ENCODE assay signal across 9 cellular contexts in the genomic region with DNA sequence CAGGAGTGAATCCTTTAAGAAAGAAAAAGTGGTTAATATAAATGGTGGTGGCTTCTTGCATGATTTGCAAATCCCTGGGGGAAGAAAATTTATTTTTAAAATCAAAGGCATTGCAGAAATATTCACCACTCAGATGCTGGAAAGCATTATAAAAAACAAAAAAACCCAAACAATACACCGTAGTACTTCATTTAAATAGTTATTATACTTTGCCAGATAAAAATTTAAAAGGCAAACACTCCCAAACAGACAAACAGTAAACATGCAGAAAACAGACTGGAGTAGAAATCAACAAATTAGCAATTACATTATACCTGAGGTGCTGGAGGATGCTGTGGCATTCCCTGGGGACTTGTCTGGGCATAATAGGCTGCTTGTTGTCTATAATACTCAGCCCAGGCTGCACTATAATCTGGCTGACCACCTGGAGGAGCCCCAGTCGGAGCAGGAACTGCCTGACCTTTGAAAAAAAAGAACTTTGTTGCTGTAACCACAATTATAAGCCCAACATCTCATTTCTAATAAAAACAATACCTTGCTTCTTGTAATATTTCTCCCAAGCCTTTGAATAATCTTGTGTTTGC.
DNase-seq lines count a peak whose midpoint lies in the region; ATAC-seq and TF ChIP-seq lines count a peak whose summit lies in the region.
"Had no signal": no experiment of that assay in that cellular context is flagged by ENCODE, and none has a peak within 500 bp of the region (broad histone marks: within the 10 kb centered on the region; RNA-seq: fewer than 3 reads in every experiment).

No MANE protein-coding gene starts in this region.

- POLR2A ChIA-PET in HEK293T (lab: Yijun Ruan, JAX) = no interaction called here

- H3K27me3 Mint-ChIP-seq in activated naive CD8-positive, alpha-beta T cell = no peaks in the 10 kb centered on the region
- H3K27me3 Mint-ChIP-seq: activated T-helper 17 cell treated with anti-CD3 and anti-CD28 coated beads, Interleukin-2, amount 50 U/mL, for 72 hours had no signal

- peaks cover 20% of the 10 kb centered on the region for H3K36me3 Mint-ChIP-seq in activated naive CD8-positive, alpha-beta T cell

- peak; percentile 60 for DNase-seq in ELF-1 (ENCODE audit: low read depth, low spot score)
- DNase-seq in HEK293T (ENCODE audit: extremely low spot score) = peak; percentile 39
- peak; percentile 5 for DNase-seq in left kidney (ENCODE audit: low read depth, low spot score)
- DNase-seq in stimulated activated CD4-positive, alpha-beta T cell treated with anti-CD3 and anti-CD28 coated beads, Interleukin-1b, Interleukin-23, amount 100 ng/mL, for 48 hours = no peak
- no peak for DNase-seq in T-helper 9 cell

- ATAC-seq in GM18867 (IDR thresholded peaks at IDR 0.05; ENCODE audit: unreplicated experiment) (no peak), GM21528 (IDR thresholded peaks at IDR 0.05; ENCODE audit: low FRiP score, unreplicated experiment) (no peak)
- ATAC-seq: activated T-helper 17 cell treated with anti-CD3 and anti-CD28 coated beads, Interleukin-2, amount 50 U/mL, for 72 hours had no signal

- peak overlapping the region; percentile 69 for H3K27ac Mint-ChIP-seq in activated naive CD8-positive, alpha-beta T cell
- H3K27ac Mint-ChIP-seq: activated T-helper 17 cell treated with anti-CD3 and anti-CD28 coated beads, Interleukin-2, amount 50 U/mL, for 72 hours had no signal

- peaks cover 43% of the 10 kb centered on the region for H3K4me1 Mint-ChIP-seq in activated naive CD8-positive, alpha-beta T cell (ENCODE audit: low read depth)

- no peak overlapping the region for H3K4me3 Mint-ChIP-seq in activated naive CD8-positive, alpha-beta T cell
- H3K4me3 Mint-ChIP-seq: activated T-helper 17 cell treated with anti-CD3 and anti-CD28 coated beads, Interleukin-2, amount 50 U/mL, for 72 hours had no signal

- CTCF ChIA-PET in HEK293T (lab: Yijun Ruan, JAX) = no interaction called here

- H3K9me3 Mint-ChIP-seq in activated naive CD8-positive, alpha-beta T cell (ENCODE audit: low read depth) = no peaks in the 10 kb centered on the region
- H3K9me3 Mint-ChIP-seq: activated T-helper 17 cell treated with anti-CD3 and anti-CD28 coated beads, Interleukin-2, amount 50 U/mL, for 72 hours had no signal

TF ChIP-seq in HEK293T, 16 proteins besides CTCF, POLR2A, EP300 and RAD21:
- TF ChIP-seq HDGF (IDR thresholded peaks at IDR 0.05; ENCODE audit: borderline replicate concordance) (no peak), SUZ12 (IDR thresholded peaks at IDR 0.05) (no peak), L3MBTL2 (conservative IDR thresholded peaks at IDR 0.05) (no peak), BHLHE40 (IDR thresholded peaks at IDR 0.05; ENCODE audit: borderline replicate concordance) (no peak), FOXA1 (IDR thresholded peaks at IDR 0.05) (no peak), ZNF384 (IDR thresholded peaks at IDR 0.05) (no peak), NFRKB (IDR thresholded peaks at IDR 0.05) (no peak), ELF4 (IDR thresholded peaks at IDR 0.05) (no peak), ARNT (IDR thresholded peaks at IDR 0.05) (no peak), FOXK2 (IDR thresholded peaks at IDR 0.05) (no peak), FOXM1 (IDR thresholded peaks at IDR 0.05; ENCODE audit: borderline replicate concordance) (no peak)
- TF ChIP-seq, protein P1, sequence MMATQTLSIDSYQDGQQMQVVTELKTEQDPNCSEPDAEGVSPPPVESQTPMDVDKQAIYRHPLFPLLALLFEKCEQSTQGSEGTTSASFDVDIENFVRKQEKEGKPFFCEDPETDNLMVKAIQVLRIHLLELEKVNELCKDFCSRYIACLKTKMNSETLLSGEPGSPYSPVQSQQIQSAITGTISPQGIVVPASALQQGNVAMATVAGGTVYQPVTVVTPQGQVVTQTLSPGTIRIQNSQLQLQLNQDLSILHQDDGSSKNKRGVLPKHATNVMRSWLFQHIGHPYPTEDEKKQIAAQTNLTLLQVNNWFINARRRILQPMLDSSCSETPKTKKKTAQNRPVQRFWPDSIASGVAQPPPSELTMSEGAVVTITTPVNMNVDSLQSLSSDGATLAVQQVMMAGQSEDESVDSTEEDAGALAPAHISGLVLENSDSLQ (IDR thresholded peaks at IDR 0.05) = no peak

Comparison
In these comparisons a context has a peak if more than half of its experiments do, and no peak if none do; other contexts are left out.
1. DNase-seq: peak in ELF-1 (single experiment), HEK293T (single experiment) and left kidney (single experiment); none in stimulated activated CD4-positive, alpha-beta T cell treated with anti-CD3 and anti-CD28 coated beads, Interleukin-1b, Interleukin-23, amount 100 ng/mL, for 48 hours (single experiment) and T-helper 9 cell (single experiment).